8 cellular contexts compared by ENCODE assay signal in genomic region chr18:35049111-35050003, GRCh38. TPM values are rescaled to one million over a fixed set of nuclear protein-coding genes. Genes with fewer than 3 reads are reported as not detected.
DNase-seq lines count a peak whose midpoint lies in the region; ATAC-seq and TF ChIP-seq lines count a peak whose summit lies in the region.

No MANE protein-coding gene starts in this region.

- intact Hi-C loops in left cardiac atrium (cut with DNase I) = loop anchor here in 1 of 2 donors (10.0 kb wide), 1 partner anchor 45 kb away; no protein-coding TSS in a partner anchor
- intact Hi-C loops in upper lobe of right lung (cut with DNase I) = no loop called here

- no peak for TF ChIP-seq CTCF in right atrium auricular region (IDR thresholded peaks at IDR 0.05)
- no peak for TF ChIP-seq CTCF in upper lobe of right lung (IDR thresholded peaks at IDR 0.05)

- H3K9me3 ChIP-seq in right atrium auricular region (no peaks in the 10 kb centered on the region), upper lobe of right lung (no peaks in the 10 kb centered on the region)

- H3K4me1 ChIP-seq in right atrium auricular region = peaks cover 0 to 73% of the 10 kb centered on the region in 2 donors
- H3K4me1 ChIP-seq in upper lobe of right lung = peaks cover 53% of the 10 kb centered on the region

- DNase-seq in right atrium auricular region (ENCODE audit: low spot score) (no peak), left cardiac atrium (no peak), upper lobe of right lung (no peak), NCI-H774 (lab: John Stamatoyannopoulos, UW) (no peak), T1000 (lab: John Stamatoyannopoulos, UW) (no peak)
- no peak for DNase-seq in stimulated activated CD4-positive, alpha-beta T cell treated with anti-CD3 and anti-CD28 coated beads, Interleukin-2, amount 100 ng/mL, for 48 hours

- H3K4me3 ChIP-seq in right atrium auricular region = no peak overlapping the region
- H3K4me3 ChIP-seq in upper lobe of right lung = no peak overlapping the region

- H3K27me3 ChIP-seq in right atrium auricular region (no peaks in the 10 kb centered on the region), upper lobe of right lung (no peaks in the 10 kb centered on the region)

- H3K36me3 ChIP-seq in right atrium auricular region (no peaks in the 10 kb centered on the region), upper lobe of right lung (no peaks in the 10 kb centered on the region)

- no peak for ATAC-seq in left cardiac atrium
- ATAC-seq in HG03571 (IDR thresholded peaks at IDR 0.05; ENCODE audit: unreplicated experiment) = peak; percentile 17
- ATAC-seq in upper lobe of right lung = peak; percentile 39

- peak overlapping the region; percentile 69 to 72 for H3K27ac ChIP-seq in right atrium auricular region
- H3K27ac ChIP-seq in cingulate gyrus (ENCODE audit: low read depth, low read length) = peak overlapping the region; percentile 12
- peak overlapping the region; percentile 59 for H3K27ac ChIP-seq in upper lobe of right lung

RNA-seq across cellular contexts. Expression of gene MAPRE2, which starts 8.1 kb away (rescaled TPM):
- total RNA-seq in right atrium auricular region (100 to 1,000 TPM; 107 to 133 TPM), left cardiac atrium (10 to 100 TPM; 67.1 to 83.4 TPM), upper lobe of right lung (35.4 TPM)

Comparison
In these comparisons a context has a peak if more than half of its experiments do, and no peak if none do; other contexts are left out.
1. H3K27ac ChIP-seq: peak in every context shown above with its lines; median percentile 70 in right atrium auricular region; 59 in upper lobe of right lung; 12 in cingulate gyrus.
2. ATAC-seq: peak in HG03571 (single experiment) and upper lobe of right lung (single experiment); none in left cardiac atrium (0 of 2).